In the genomic region with DNA sequence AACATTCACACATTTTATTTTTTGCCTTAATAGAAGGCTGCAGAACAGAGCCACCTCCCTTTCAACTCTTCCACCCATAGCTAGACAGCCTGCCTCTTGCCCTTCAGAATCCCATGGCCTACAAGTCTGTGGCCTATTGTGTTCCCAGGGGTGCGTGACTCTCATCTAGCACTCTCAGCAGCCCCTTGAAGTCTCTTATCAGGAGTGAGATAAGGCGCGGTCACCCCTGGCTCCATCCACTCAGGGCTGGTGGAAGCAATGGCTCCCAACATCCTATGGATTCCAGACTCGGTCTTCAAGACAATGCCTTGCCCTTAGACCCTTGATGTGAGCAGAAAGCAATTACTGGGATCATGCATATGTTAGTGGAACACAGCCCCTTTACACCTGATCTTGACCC, we compare ENCODE assay signal across 25 cellular contexts.
"Had no signal": no experiment of that assay in that cellular context is flagged by ENCODE, and none has a peak within 500 bp of the region (broad histone marks: within the 10 kb centered on the region; RNA-seq: fewer than 3 reads in every experiment).

No MANE protein-coding gene starts in this region.

- H2AFZ ChIP-seq: hepatocyte had no signal

- H3K4me3 ChIP-seq: colonic mucosa, coronary artery, dorsolateral prefrontal cortex, esophagus muscularis mucosa, esophagus squamous epithelium, gastrocnemius medialis, gastroesophageal sphincter, heart left ventricle, heart right ventricle, hepatocyte had no signal

- H3K79me2 ChIP-seq: hepatocyte had no signal

- H3K9me3 ChIP-seq: colonic mucosa, esophagus muscularis mucosa, gastrocnemius medialis, gastroesophageal sphincter had no signal

- DNase-seq: colonic mucosa; cortex of kidney; dermis blood vessel endothelial cell; dorsolateral prefrontal cortex; effector CD4-positive, alpha-beta T cell; effector CD8-positive, alpha-beta T cell; effector memory CD4-positive, alpha-beta T cell; effector memory CD8-positive, alpha-beta T cell; erythroblast; esophagus squamous epithelium; foreskin fibroblast; foreskin keratinocyte; foreskin melanocyte; gastrocnemius medialis; glutamatergic neuron; head of caudate nucleus; heart left ventricle; heart right ventricle had no signal

- H3K4me3 Mint-ChIP-seq: dendritic cell treated with granulocyte-macrophage colony-stimulating factor and Interleukin-4, amounts not matched to agents 40 ng/mL and 50 ng/mL, for 4 days; effector memory CD8-positive, alpha-beta T cell had no signal

- H3K4me1 ChIP-seq: colonic mucosa, esophagus muscularis mucosa, esophagus squamous epithelium, foreskin keratinocyte, gastrocnemius medialis, gastroesophageal sphincter, heart left ventricle, heart right ventricle had no signal

- ATAC-seq: effector memory CD8-positive, alpha-beta T cell; esophagus mucosa; foreskin keratinocyte; gastrocnemius medialis; gastroesophageal sphincter; heart left ventricle; heart right ventricle had no signal

- H3K27me3 ChIP-seq: colonic mucosa, dorsolateral prefrontal cortex, esophagus muscularis mucosa, esophagus squamous epithelium, foreskin keratinocyte, gastrocnemius medialis, gastroesophageal sphincter, heart left ventricle, heart right ventricle, hepatocyte had no signal

- H3K27me3 Mint-ChIP-seq: dendritic cell treated with granulocyte-macrophage colony-stimulating factor and Interleukin-4, amounts not matched to agents 40 ng/mL and 50 ng/mL, for 4 days; effector memory CD8-positive, alpha-beta T cell had no signal

- H3K27ac ChIP-seq: colonic mucosa, coronary artery, dorsolateral prefrontal cortex, epithelial cell of prostate, esophagus muscularis mucosa, esophagus squamous epithelium, foreskin keratinocyte, gastrocnemius medialis, gastroesophageal sphincter, heart left ventricle, heart right ventricle, hepatocyte had no signal

- H3K27ac Mint-ChIP-seq: dendritic cell treated with granulocyte-macrophage colony-stimulating factor and Interleukin-4, amounts not matched to agents 40 ng/mL and 50 ng/mL, for 4 days; effector memory CD8-positive, alpha-beta T cell had no signal

- H3K4me2 ChIP-seq: hepatocyte had no signal

- H3K36me3 ChIP-seq: colonic mucosa, esophagus muscularis mucosa, esophagus squamous epithelium, gastrocnemius medialis, gastroesophageal sphincter, heart left ventricle, heart right ventricle had no signal
